In the genomic region with DNA sequence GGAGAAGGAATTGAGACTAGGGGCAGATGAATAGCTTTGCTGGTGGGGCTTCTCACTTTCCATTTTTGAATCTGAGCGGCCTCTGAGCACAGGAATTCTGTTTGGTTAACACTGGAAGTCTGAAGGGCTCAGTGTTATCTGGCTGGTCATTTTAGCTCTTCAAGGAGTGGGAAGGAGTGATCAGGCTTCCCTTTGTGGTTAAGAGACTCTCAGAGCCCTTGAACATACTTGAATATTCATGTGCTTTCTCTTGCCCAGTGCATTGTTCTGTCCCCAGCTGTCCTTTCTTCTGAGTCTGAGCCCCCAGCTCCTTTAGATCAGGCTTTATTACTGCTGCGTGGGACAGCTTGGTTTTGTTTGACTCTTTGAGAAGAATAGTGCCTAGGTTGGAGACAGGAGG, we compare ENCODE assay signal across 1 cellular context.
TF ChIP-seq lines count a peak whose summit lies in the region.

No MANE protein-coding gene starts in this region.

TF ChIP-seq in GM23338, 12 proteins besides CTCF, POLR2A, EP300 and RAD21 (continued from another document):
- TF ChIP-seq, protein P1, sequence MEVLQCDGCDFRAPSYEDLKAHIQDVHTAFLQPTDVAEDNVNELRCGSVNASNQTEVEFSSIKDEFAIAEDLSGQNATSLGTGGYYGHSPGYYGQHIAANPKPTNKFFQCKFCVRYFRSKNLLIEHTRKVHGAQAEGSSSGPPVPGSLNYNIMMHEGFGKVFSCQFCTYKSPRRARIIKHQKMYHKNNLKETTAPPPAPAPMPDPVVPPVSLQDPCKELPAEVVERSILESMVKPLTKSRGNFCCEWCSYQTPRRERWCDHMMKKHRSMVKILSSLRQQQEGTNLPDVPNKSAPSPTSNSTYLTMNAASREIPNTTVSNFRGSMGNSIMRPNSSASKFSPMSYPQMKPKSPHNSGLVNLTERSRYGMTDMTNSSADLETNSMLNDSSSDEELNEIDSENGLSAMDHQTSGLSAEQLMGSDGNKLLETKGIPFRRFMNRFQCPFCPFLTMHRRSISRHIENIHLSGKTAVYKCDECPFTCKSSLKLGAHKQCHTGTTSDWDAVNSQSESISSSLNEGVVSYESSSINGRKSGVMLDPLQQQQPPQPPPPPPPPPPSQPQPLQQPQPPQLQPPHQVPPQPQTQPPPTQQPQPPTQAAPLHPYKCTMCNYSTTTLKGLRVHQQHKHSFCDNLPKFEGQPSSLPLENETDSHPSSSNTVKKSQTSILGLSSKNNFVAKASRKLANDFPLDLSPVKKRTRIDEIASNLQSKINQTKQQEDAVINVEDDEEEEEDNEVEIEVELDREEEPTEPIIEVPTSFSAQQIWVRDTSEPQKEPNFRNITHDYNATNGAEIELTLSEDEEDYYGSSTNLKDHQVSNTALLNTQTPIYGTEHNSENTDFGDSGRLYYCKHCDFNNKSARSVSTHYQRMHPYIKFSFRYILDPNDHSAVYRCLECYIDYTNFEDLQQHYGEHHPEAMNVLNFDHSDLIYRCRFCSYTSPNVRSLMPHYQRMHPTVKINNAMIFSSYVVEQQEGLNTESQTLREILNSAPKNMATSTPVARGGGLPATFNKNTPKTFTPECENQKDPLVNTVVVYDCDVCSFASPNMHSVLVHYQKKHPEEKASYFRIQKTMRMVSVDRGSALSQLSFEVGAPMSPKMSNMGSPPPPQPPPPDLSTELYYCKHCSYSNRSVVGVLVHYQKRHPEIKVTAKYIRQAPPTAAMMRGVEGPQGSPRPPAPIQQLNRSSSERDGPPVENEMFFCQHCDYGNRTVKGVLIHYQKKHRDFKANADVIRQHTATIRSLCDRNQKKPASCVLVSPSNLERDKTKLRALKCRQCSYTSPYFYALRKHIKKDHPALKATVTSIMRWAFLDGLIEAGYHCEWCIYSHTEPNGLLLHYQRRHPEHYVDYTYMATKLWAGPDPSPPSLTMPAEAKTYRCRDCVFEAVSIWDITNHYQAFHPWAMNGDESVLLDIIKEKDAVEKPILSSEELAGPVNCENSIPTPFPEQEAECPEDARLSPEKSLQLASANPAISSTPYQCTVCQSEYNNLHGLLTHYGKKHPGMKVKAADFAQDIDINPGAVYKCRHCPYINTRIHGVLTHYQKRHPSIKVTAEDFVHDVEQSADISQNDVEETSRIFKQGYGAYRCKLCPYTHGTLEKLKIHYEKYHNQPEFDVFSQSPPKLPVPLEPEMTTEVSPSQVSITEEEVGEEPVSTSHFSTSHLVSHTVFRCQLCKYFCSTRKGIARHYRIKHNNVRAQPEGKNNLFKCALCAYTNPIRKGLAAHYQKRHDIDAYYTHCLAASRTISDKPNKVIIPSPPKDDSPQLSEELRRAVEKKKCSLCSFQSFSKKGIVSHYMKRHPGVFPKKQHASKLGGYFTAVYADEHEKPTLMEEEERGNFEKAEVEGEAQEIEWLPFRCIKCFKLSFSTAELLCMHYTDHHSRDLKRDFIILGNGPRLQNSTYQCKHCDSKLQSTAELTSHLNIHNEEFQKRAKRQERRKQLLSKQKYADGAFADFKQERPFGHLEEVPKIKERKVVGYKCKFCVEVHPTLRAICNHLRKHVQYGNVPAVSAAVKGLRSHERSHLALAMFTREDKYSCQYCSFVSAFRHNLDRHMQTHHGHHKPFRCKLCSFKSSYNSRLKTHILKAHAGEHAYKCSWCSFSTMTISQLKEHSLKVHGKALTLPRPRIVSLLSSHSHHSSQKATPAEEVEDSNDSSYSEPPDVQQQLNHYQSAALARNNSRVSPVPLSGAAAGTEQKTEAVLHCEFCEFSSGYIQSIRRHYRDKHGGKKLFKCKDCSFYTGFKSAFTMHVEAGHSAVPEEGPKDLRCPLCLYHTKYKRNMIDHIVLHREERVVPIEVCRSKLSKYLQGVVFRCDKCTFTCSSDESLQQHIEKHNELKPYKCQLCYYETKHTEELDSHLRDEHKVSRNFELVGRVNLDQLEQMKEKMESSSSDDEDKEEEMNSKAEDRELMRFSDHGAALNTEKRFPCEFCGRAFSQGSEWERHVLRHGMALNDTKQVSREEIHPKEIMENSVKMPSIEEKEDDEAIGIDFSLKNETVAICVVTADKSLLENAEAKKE (CRISPR knock-in tag; IDR thresholded peaks at IDR 0.05), result peak; percentile 93
